ENCODE assay signal across 16 cellular contexts in genomic region chr3:118144919-118145318, GRCh38.
"Had no signal": no experiment of that assay in that cellular context is flagged by ENCODE, and none has a peak within 500 bp of the region (broad histone marks: within the 10 kb centered on the region; RNA-seq: fewer than 3 reads in every experiment).

No MANE protein-coding gene starts in this region.

- H3K4me1 Mint-ChIP-seq: naive thymus-derived CD4-positive, alpha-beta T cell; stimulated activated effector memory CD8-positive, alpha-beta T cell treated with anti-CD3 and anti-CD28 coated beads, Interleukin-12 subunit alpha, Interleukin-12 subunit beta, amount 100 ng/mL, for 72 hours had no signal

- H3K4me1 ChIP-seq: ascending aorta, esophagus squamous epithelium, tibial nerve, vagina had no signal

- H3K27ac ChIP-seq: ascending aorta, esophagus squamous epithelium, tibial nerve, vagina had no signal

- H3K4me2 ChIP-seq: smooth muscle cell had no signal

- H3K9me3 ChIP-seq: ascending aorta, vagina had no signal

- ATAC-seq: activated CD8-positive, alpha-beta T cell treated with anti-CD3 and anti-CD28 coated beads for 36 hours; left cardiac atrium; naive thymus-derived CD4-positive, alpha-beta T cell; right cardiac atrium; stimulated activated effector memory CD8-positive, alpha-beta T cell treated with anti-CD3 and anti-CD28 coated beads, Interleukin-12 subunit alpha, Interleukin-12 subunit beta, amount 100 ng/mL, for 72 hours had no signal

- H3K27me3 ChIP-seq: ascending aorta, esophagus squamous epithelium, tibial nerve, vagina had no signal

- DNase-seq: activated CD8-positive, alpha-beta T cell treated with anti-CD3 and anti-CD28 coated beads for 36 hours; activated naive CD4-positive, alpha-beta T cell; esophagus squamous epithelium; foreskin fibroblast; glutamatergic neuron; left cardiac atrium; naive thymus-derived CD4-positive, alpha-beta T cell had no signal

- H3K27me3 Mint-ChIP-seq: activated CD8-positive, alpha-beta T cell treated with anti-CD3 and anti-CD28 coated beads for 36 hours; naive thymus-derived CD4-positive, alpha-beta T cell; progenitor cell of endocrine pancreas had no signal

- H3K36me3 ChIP-seq: ascending aorta, esophagus squamous epithelium, tibial nerve, vagina had no signal

- H3K27ac Mint-ChIP-seq: activated CD8-positive, alpha-beta T cell treated with anti-CD3 and anti-CD28 coated beads for 36 hours; activated T-helper 1 cell treated with anti-CD3 and anti-CD28 coated beads, Interleukin-12 subunit alpha, Interleukin-12 subunit beta, Interleukin-2, Interleukin-4 antibody, amounts not matched to agents 30 ng/mL and 10 ng/mL and 1 ng/mL, durations not matched to agents 14 hours and 24 hours and 36 hours; naive thymus-derived CD4-positive, alpha-beta T cell; progenitor cell of endocrine pancreas; stimulated activated effector memory CD8-positive, alpha-beta T cell treated with anti-CD3 and anti-CD28 coated beads, Interleukin-12 subunit alpha, Interleukin-12 subunit beta, amount 100 ng/mL, for 72 hours had no signal

- H3K4me3 Mint-ChIP-seq: activated CD8-positive, alpha-beta T cell treated with anti-CD3 and anti-CD28 coated beads for 36 hours; activated T-helper 1 cell treated with anti-CD3 and anti-CD28 coated beads, Interleukin-12 subunit alpha, Interleukin-12 subunit beta, Interleukin-2, Interleukin-4 antibody, amounts not matched to agents 30 ng/mL and 10 ng/mL and 1 ng/mL, durations not matched to agents 14 hours and 24 hours and 36 hours; naive thymus-derived CD4-positive, alpha-beta T cell; stimulated activated effector memory CD8-positive, alpha-beta T cell treated with anti-CD3 and anti-CD28 coated beads, Interleukin-12 subunit alpha, Interleukin-12 subunit beta, amount 100 ng/mL, for 72 hours had no signal

- H3K4me3 ChIP-seq: ascending aorta, esophagus squamous epithelium, lung, smooth muscle cell, tibial nerve, vagina had no signal

- H3K36me3 Mint-ChIP-seq: naive thymus-derived CD4-positive, alpha-beta T cell; stimulated activated effector memory CD8-positive, alpha-beta T cell treated with anti-CD3 and anti-CD28 coated beads, Interleukin-12 subunit alpha, Interleukin-12 subunit beta, amount 100 ng/mL, for 72 hours had no signal
